In the genomic region with DNA sequence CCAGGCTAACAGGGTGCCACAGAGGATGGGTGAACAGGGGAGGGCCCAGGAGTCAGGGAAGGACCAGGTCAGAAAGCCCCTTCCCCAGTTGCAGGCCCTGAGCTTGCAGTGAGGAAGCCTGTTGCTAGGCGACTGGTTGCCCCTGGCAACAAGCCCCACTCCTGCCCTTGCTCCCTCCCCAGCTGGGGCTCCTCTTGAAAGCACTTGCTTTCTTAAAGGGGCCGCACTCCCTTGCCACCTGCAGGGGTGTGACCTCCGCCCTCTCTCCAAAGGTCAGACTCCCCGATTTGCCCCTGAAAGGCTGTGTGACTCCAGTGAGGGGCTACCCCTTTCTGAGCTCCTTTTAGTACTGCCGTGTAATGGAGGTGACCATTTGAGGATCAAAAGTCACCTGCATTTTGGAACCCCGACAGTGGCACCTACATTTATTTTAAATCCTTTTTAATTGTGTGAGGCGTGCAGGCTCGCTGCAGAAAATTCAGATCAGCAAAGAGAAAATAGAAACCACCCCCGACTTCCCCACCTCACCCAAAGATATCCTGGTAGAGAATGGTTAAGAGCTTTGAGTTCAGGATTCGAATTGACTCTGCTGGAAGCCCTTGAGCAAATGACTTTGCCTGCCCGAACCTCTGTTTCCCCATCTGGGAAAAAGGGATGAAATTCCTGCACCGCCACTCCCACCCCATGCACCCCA, we compare ENCODE assay signal across 8 cellular contexts. TPM values are rescaled to one million over a fixed set of nuclear protein-coding genes. Genes with fewer than 3 reads are reported as not detected.
DNase-seq lines count a peak whose midpoint lies in the region; ATAC-seq and TF ChIP-seq lines count a peak whose summit lies in the region.

No MANE protein-coding gene starts in this region.

- H3K9me3 Mint-ChIP-seq in activated CD4-positive, alpha-beta memory T cell treated with anti-CD3 and anti-CD28 coated beads for 36 hours, result no peaks in the 10 kb centered on the region

- POLR2A ChIA-PET in activated CD4-positive, alpha-beta memory T cell treated with anti-CD3 and anti-CD28 coated beads for 36 hours (lab: Charles Lee), result no interaction called here

- no peak overlapping the region for H3K4me3 ChIP-seq in esophagus squamous epithelium

- H3K27ac Mint-ChIP-seq in activated CD4-positive, alpha-beta memory T cell treated with anti-CD3 and anti-CD28 coated beads for 36 hours, result peak overlapping the region; percentile 51

- H3K36me3 Mint-ChIP-seq in activated CD4-positive, alpha-beta memory T cell treated with anti-CD3 and anti-CD28 coated beads for 36 hours, result peaks cover 47% of the 10 kb centered on the region

- 36% methylated on average over 6 to 10 of the region's 12 CpGs for WGBS in esophagus squamous epithelium, 2 donors

- H3K4me1 Mint-ChIP-seq in activated CD4-positive, alpha-beta memory T cell treated with anti-CD3 and anti-CD28 coated beads for 36 hours (ENCODE audit: low read depth), result peaks cover 47% of the 10 kb centered on the region

- TF ChIP-seq CTCF in esophagus squamous epithelium (IDR thresholded peaks at IDR 0.05), result no peak

- DNase-seq in NCI-H146 (lab: John Stamatoyannopoulos, UW) (peak; percentile 69), NCI-H146 treated with DMSO at 0.1 percent for 48 hours (lab: John Stamatoyannopoulos, UW; ENCODE audit: unreplicated experiment) (no peak), NAMALWA (ENCODE audit: low spot score) (peak; percentile 93), iPS-NIHi11 (ENCODE audit: low spot score) (peak; percentile 85), esophagus squamous epithelium (lab: John Stamatoyannopoulos, UW) (no peak)
- peak; percentile 68 for DNase-seq in activated CD4-positive, alpha-beta memory T cell treated with anti-CD3 and anti-CD28 coated beads for 36 hours

- ATAC-seq in HG03520 (IDR thresholded peaks at IDR 0.05; ENCODE audit: unreplicated experiment) (no peak), HG02884 (IDR thresholded peaks at IDR 0.05; ENCODE audit: unreplicated experiment) (no peak)

- intact Hi-C loops in activated CD4-positive, alpha-beta memory T cell treated with anti-CD3 and anti-CD28 coated beads for 36 hours (cut with micrococcal nuclease), result no loop called here
- intact Hi-C loops in esophagus squamous epithelium (cut with DNase I), result loop anchor here (10.0 kb wide), 1 partner anchor 51 kb away; no protein-coding TSS in a partner anchor

- no peak overlapping the region for H3K4me3 Mint-ChIP-seq in activated CD4-positive, alpha-beta memory T cell treated with anti-CD3 and anti-CD28 coated beads for 36 hours

- peaks cover 0 to 8% (median 0%) of the 10 kb centered on the region in 4 donors for H3K27me3 ChIP-seq in esophagus squamous epithelium

- H3K27me3 Mint-ChIP-seq in activated CD4-positive, alpha-beta memory T cell treated with anti-CD3 and anti-CD28 coated beads for 36 hours, result no peaks in the 10 kb centered on the region

- CTCF ChIA-PET in activated CD4-positive, alpha-beta memory T cell treated with anti-CD3 and anti-CD28 coated beads for 36 hours (lab: Charles Lee), result interaction anchor here (0.8 kb wide), 1 partner anchor 10 kb away, joined by 3 read pairs; no protein-coding TSS in a partner anchor

- H3K9me3 ChIP-seq in esophagus squamous epithelium, result no peaks in the 10 kb centered on the region

- H3K27ac ChIP-seq in esophagus squamous epithelium, result no peak overlapping the region

- peaks cover 3 to 26% (median 5%) of the 10 kb centered on the region in 3 donors for H3K4me1 ChIP-seq in esophagus squamous epithelium

- no peak for TF ChIP-seq POLR2A in esophagus squamous epithelium (IDR thresholded peaks at IDR 0.05)

- no peaks in the 10 kb centered on the region for H3K36me3 ChIP-seq in esophagus squamous epithelium

RNA-seq across cellular contexts. Expression of a gene that starts 4.8 kb away (rescaled TPM):
- 10 to 100 TPM; 54.3 to 54.5 TPM for total RNA-seq in activated CD4-positive, alpha-beta memory T cell treated with anti-CD3 and anti-CD28 coated beads for 36 hours
- 1 to 10 TPM in 3 of 4 donors, under 1 TPM in 1; 0.76 to 3.5 (median 2.6) TPM for total RNA-seq in esophagus squamous epithelium

RNA-seq across cellular contexts. Expression of a gene that starts 36.8 kb away (rescaled TPM):
- 10 to 100 TPM; 63.0 to 71.2 TPM for total RNA-seq in activated CD4-positive, alpha-beta memory T cell treated with anti-CD3 and anti-CD28 coated beads for 36 hours
- total RNA-seq in esophagus squamous epithelium, result 10 to 100 TPM in 3 of 4 donors, 1 to 10 TPM in 1; 4.8 to 16.3 (median 11.4) TPM

RNA-seq across cellular contexts. Expression of a gene that starts 38.8 kb away (rescaled TPM):
- total RNA-seq in activated CD4-positive, alpha-beta memory T cell treated with anti-CD3 and anti-CD28 coated beads for 36 hours, result under 1 TPM; 0.26 to 0.34 TPM
- 10 to 100 TPM; 11.6 to 23.5 (median 21.2) TPM for total RNA-seq in esophagus squamous epithelium

Comparison
In these comparisons a context has a peak if more than half of its experiments do, and no peak if none do; other contexts are left out.
1. DNase-seq: peak in NCI-H146 (single experiment), NAMALWA (single experiment), activated CD4-positive, alpha-beta memory T cell treated with anti-CD3 and anti-CD28 coated beads for 36 hours (single experiment) and iPS-NIHi11 (single experiment); none in NCI-H146 treated with DMSO at 0.1 percent for 48 hours (single experiment) and esophagus squamous epithelium (single experiment).
2. RNA of a gene that starts 4.8 kb away (total RNA-seq): 54.3 to 54.5 TPM in activated CD4-positive, alpha-beta memory T cell treated with anti-CD3 and anti-CD28 coated beads for 36 hours; 0.76 to 3.5 TPM in esophagus squamous epithelium; every median in the first group is over 10 times any median in the second.
3. RNA of a gene that starts 38.8 kb away (total RNA-seq): 11.6 to 23.5 TPM in esophagus squamous epithelium; 0.26 to 0.34 TPM in activated CD4-positive, alpha-beta memory T cell treated with anti-CD3 and anti-CD28 coated beads for 36 hours; every median in the first group is over 4 times any median in the second.